In the genomic region with DNA sequence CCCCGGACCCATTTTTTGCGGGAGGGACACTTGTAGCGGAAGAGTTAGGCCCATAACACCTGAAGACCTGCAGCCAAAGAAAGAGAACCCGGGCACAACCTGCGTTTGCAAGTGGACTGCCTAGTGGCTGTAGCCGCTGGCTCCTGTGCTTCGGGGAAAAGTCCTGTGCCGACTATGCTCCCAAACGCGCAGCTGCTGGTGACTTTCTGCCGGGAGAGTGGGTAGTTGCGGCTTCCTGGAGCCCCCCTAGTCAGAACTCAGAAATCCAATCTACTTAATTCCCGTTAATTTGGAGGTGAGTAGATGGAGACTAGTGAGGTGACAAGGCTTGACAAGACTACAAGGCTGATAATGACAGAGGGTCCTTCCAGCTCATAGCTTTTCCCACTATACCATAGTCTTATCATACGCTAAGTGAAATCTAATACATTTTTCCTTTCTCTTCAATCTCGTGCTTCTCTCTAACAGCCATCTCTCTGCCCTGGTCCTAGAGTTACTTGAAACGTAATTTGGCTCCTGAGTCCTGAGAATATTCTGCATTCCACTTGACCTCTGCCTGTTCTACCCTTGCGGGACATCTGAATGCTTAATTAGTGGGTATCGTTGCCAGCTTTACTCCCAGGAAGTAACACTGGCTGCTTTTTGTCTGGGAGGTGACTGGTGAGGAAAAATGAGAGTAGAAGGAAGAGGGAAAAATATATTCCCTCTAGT, we compare ENCODE assay signal across 8 cellular contexts. TPM values are rescaled to one million over a fixed set of nuclear protein-coding genes. Genes with fewer than 3 reads are reported as not detected.
DNase-seq lines count a peak whose midpoint lies in the region; ATAC-seq and TF ChIP-seq lines count a peak whose summit lies in the region.

No MANE protein-coding gene starts in this region.

- no peaks in the 10 kb centered on the region for H3K36me3 ChIP-seq in CD8-positive, alpha-beta memory T cell (ENCODE audit: insufficient read depth, low read length)
- H3K36me3 ChIP-seq in cardiac muscle cell = no peaks in the 10 kb centered on the region

- peaks cover 0 to 2% (median 0%) of the 10 kb centered on the region in 5 donors for H3K9me3 Mint-ChIP-seq in CD8-positive, alpha-beta memory T cell
- H3K9me3 Mint-ChIP-seq in activated naive CD4-positive, alpha-beta T cell treated with anti-CD3 and anti-CD28 coated beads, Interleukin-2, amount 50 U/mL, for 72 hours = no peaks in the 10 kb centered on the region

- peak overlapping the region; percentile 93 to 97 (median 94) for H3K4me3 Mint-ChIP-seq in CD8-positive, alpha-beta memory T cell

- H3K9me3 ChIP-seq in CD8-positive, alpha-beta memory T cell (ENCODE audit: low read length) = no peaks in the 10 kb centered on the region
- H3K9me3 ChIP-seq in cardiac muscle cell (ENCODE audit: low read depth) = no peaks in the 10 kb centered on the region

- peaks cover 18% of the 10 kb centered on the region for H3K4me1 ChIP-seq in CD8-positive, alpha-beta memory T cell (ENCODE audit: insufficient read depth, low read length)
- H3K4me1 ChIP-seq in cardiac muscle cell (ENCODE audit: low read depth) = peaks cover 7% of the 10 kb centered on the region

- H3K4me3 ChIP-seq in CD8-positive, alpha-beta memory T cell (ENCODE audit: low read length) = peak overlapping the region; percentile 96
- H3K4me3 ChIP-seq in cardiac muscle cell = peak overlapping the region; percentile 44

- intact Hi-C loops in posterior cingulate gyrus (cut with DNase I) = loop anchor here (5.0 kb wide), 2 partner anchors 46 to 79 kb away; a partner anchor contains a TSS

- H3K27me3 Mint-ChIP-seq in CD8-positive, alpha-beta memory T cell = peaks cover 0 to 1% of the 10 kb centered on the region in 2 donors

- H3K27ac Mint-ChIP-seq in CD8-positive, alpha-beta memory T cell = peak overlapping the region; percentile 76 to 97 (median 93)
- peak overlapping the region; percentile 87 to 98 for H3K27ac Mint-ChIP-seq in activated naive CD4-positive, alpha-beta T cell treated with anti-CD3 and anti-CD28 coated beads, Interleukin-2, amount 50 U/mL, for 72 hours

- H3K36me3 Mint-ChIP-seq in CD8-positive, alpha-beta memory T cell = peaks cover 0 to 13% (median 12%) of the 10 kb centered on the region in 3 donors
- peaks cover 31 to 41% of the 10 kb centered on the region in 2 donors for H3K36me3 Mint-ChIP-seq in activated naive CD4-positive, alpha-beta T cell treated with anti-CD3 and anti-CD28 coated beads, Interleukin-2, amount 50 U/mL, for 72 hours

- ATAC-seq in GM21723 (IDR thresholded peaks at IDR 0.05; ENCODE audit: unreplicated experiment) = peak; percentile 14
- ATAC-seq in activated naive CD4-positive, alpha-beta T cell treated with anti-CD3 and anti-CD28 coated beads, Interleukin-2, amount 50 U/mL, for 72 hours = no peak
- no peak for ATAC-seq in HG03442 (IDR thresholded peaks at IDR 0.05; ENCODE audit: unreplicated experiment)

- peak overlapping the region; percentile 65 for H3K27ac ChIP-seq in CD8-positive, alpha-beta memory T cell (ENCODE audit: low read depth, low read length)
- peak overlapping the region; percentile 67 for H3K27ac ChIP-seq in cardiac muscle cell

- no peak for TF ChIP-seq CTCF in cardiac muscle cell (IDR thresholded peaks at IDR 0.05; ENCODE audit: low read depth, low read length)

- DNase-seq in CD8-positive, alpha-beta memory T cell = peak in 2 of 5 donors; percentile 13 to 22
- peak; percentile 39 for DNase-seq in NCI-H2029 treated with DMSO at 0.1 percent for 48 hours (lab: John Stamatoyannopoulos, UW)
- DNase-seq in activated naive CD4-positive, alpha-beta T cell treated with anti-CD3 and anti-CD28 coated beads, Interleukin-2, amount 50 U/mL, for 72 hours (ENCODE audit: low spot score in 2 of 2) = no peak
- peak; percentile 36 to 46 for DNase-seq in cardiac muscle cell (ENCODE audit: low read depth in 1 of 2, low spot score in 1 of 2)
- peak in 6 of 10 donors; percentile 28 to 83 (median 34) for DNase-seq in posterior cingulate gyrus
- no peak for DNase-seq in NCI-H1436 treated with DMSO at 0.1 percent for 48 hours (lab: John Stamatoyannopoulos, UW)

- CTCF ChIA-PET in CD8-positive, alpha-beta memory T cell (lab: Charles Lee) = interaction anchor here (1.1 to 1.6 kb wide), 4 partner anchors 10 to 94 kb away, joined by 3 to 6 read pairs (median 3); no protein-coding TSS in a partner anchor

- H3K27me3 ChIP-seq in CD8-positive, alpha-beta memory T cell (ENCODE audit: insufficient read depth, low read length, poor library complexity, severe bottlenecking) = no peaks in the 10 kb centered on the region
- H3K27me3 ChIP-seq in cardiac muscle cell = no peaks in the 10 kb centered on the region

- peaks cover 34 to 59% (median 54%) of the 10 kb centered on the region in 3 donors for H3K4me1 Mint-ChIP-seq in CD8-positive, alpha-beta memory T cell

- POLR2A ChIA-PET in CD8-positive, alpha-beta memory T cell (lab: Charles Lee) = interaction anchor here (0.6 to 1.8 kb wide), 5 partner anchors 51 to 430 kb away, joined by 3 to 12 read pairs (median 4); a partner anchor contains a TSS

RNA-seq across cellular contexts. Expression of a gene that starts 0.5 kb away (rescaled TPM):
- total RNA-seq in CD8-positive, alpha-beta memory T cell = 100 to 1,000 TPM; 247 to 256 TPM
- polyA plus RNA-seq in CD8-positive, alpha-beta memory T cell = 41.1 TPM
- 100 to 1,000 TPM; 194 to 218 TPM for total RNA-seq in activated naive CD4-positive, alpha-beta T cell treated with anti-CD3 and anti-CD28 coated beads, Interleukin-2, amount 50 U/mL, for 72 hours
- total RNA-seq in cardiac muscle cell = 30.7 and 37.8 TPM in 2 replicates
- 63.6 and 73.1 TPM in 2 replicates for polyA plus RNA-seq in cardiac muscle cell

Comparison
In these comparisons a context has a peak if more than half of its experiments do, and no peak if none do; other contexts are left out.
1. DNase-seq: peak in NCI-H2029 treated with DMSO at 0.1 percent for 48 hours (single experiment), cardiac muscle cell (2 of 2) and posterior cingulate gyrus (6 of 10); none in activated naive CD4-positive, alpha-beta T cell treated with anti-CD3 and anti-CD28 coated beads, Interleukin-2, amount 50 U/mL, for 72 hours (0 of 2) and NCI-H1436 treated with DMSO at 0.1 percent for 48 hours (single experiment).